In the genomic region with DNA sequence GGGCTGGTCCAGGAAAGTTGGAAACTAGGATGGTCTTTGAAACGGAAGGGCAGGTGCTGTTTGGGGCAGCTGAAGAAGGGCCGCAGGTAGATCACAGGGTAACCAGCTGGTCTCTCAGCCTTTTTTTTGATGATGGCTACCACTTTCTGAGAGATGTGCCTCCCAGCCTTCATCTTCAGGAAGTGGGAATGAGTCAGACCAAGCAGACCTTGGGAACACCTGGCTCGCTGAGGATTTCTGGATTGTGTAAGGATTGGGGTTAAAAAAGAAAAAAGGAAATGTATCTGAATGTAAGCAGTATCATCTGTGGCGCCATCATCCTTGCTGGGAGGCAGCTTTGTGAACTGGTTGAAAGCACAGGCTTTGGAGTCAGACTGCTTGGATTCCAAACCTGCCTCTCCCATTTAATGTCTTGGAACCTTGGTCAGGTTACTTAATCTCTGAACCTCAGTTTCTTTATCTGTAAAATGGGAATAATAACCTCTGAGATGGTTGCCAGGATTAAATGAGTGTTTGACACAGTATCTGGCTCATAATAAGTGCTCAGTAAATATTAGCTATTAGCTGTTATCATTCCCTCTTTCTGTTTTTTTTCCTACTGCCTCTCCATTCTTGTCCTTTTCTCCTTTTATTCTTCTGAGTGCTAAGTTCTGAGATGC, we compare ENCODE assay signal across 1 cellular context.
TF ChIP-seq lines count a peak whose summit lies in the region.

No MANE protein-coding gene starts in this region.

TF ChIP-seq in SK-N-SH, 30 proteins besides CTCF, POLR2A, EP300 and RAD21 (continued from another document):
- TF ChIP-seq CHD2 (IDR thresholded peaks at IDR 0.05; ENCODE audit: low read length, partially characterized antibody): no peak
